In the genomic region with DNA sequence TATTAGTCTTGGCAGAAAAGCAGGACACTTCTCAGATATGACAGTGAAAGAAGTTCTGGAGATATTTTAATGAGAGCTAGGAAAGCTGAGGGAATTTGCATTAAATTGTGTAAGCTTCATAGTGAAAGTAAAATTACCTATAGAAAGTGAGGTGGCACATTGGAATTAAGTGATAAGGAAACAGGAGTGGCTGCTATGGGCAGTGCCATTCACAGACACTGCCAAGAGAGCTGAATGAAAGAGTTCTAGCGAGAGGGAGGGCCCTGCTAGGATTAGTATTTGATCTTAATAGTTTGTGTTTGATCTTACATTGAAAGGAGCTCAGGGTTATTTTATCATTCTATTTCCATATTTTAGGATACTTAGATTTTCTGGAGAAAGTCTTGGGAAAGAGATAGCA, we compare ENCODE assay signal across 36 cellular contexts.
"Had no signal": no experiment of that assay in that cellular context is flagged by ENCODE, and none has a peak within 500 bp of the region (broad histone marks: within the 10 kb centered on the region; RNA-seq: fewer than 3 reads in every experiment).

No MANE protein-coding gene starts in this region.

- H3K27ac ChIP-seq: adrenal gland, body of pancreas, cardiac muscle cell, coronary artery, dorsolateral prefrontal cortex, epithelial cell of prostate, gastrocnemius medialis, heart left ventricle, WERI-Rb-1 had no signal

- H3K4me1 ChIP-seq: adrenal gland, body of pancreas, gastrocnemius medialis, heart left ventricle had no signal

- H3K4me3 Mint-ChIP-seq: activated B cell treated with CpG ODN at 0.5 μM for 24 hours; activated CD8-positive, alpha-beta memory T cell treated with anti-CD3 and anti-CD28 coated beads, Interleukin-2, amount 10 ng/mL, durations not matched to agents 7 days and 5 days; activated CD8-positive, alpha-beta T cell treated with anti-CD3 and anti-CD28 coated beads, Interleukin-2, amount 10 ng/mL, durations not matched to agents 7 days and 5 days; activated naive CD4-positive, alpha-beta T cell treated with anti-CD3 and anti-CD28 coated beads for 36 hours; activated naive CD4-positive, alpha-beta T cell treated with anti-CD3 and anti-CD28 coated beads, Interleukin-2, amount 50 U/mL, for 24 hours; activated naive CD8-positive, alpha-beta T cell treated with anti-CD3 and anti-CD28 coated beads for 36 hours; activated naive CD8-positive, alpha-beta T cell treated with anti-CD3 and anti-CD28 coated beads, Interleukin-2, amount 50 U/mL, for 24 hours; activated T-helper 1 cell treated with anti-CD3 and anti-CD28 coated beads, Interleukin-12 subunit alpha, Interleukin-12 subunit beta, Interleukin-2, Interleukin-4 antibody, amounts not matched to agents 30 ng/mL and 10 ng/mL and 1 ng/mL, durations not matched to agents 14 hours and 24 hours and 36 hours; dendritic cell treated with granulocyte-macrophage colony-stimulating factor and Interleukin-4, amounts not matched to agents 40 ng/mL and 50 ng/mL, for 4 days; T-helper 17 cell; T-helper 2 cell treated with Interferon-gamma antibody and Interleukin-4, amounts not matched to agents 5 μg/mL and 100 μg/mL, for 36 hours had no signal

- H3K36me3 ChIP-seq: adrenal gland, cardiac muscle cell, gastrocnemius medialis, heart left ventricle, WERI-Rb-1 had no signal

- H3K9me3 ChIP-seq: adrenal gland, body of pancreas, gastrocnemius medialis, heart left ventricle had no signal

- H3K4me3 ChIP-seq: adrenal gland, body of pancreas, cardiac muscle cell, coronary artery, dorsolateral prefrontal cortex, gastrocnemius medialis, heart left ventricle had no signal

- H3K27me3 ChIP-seq: adrenal gland, body of pancreas, cardiac muscle cell, dorsolateral prefrontal cortex, gastrocnemius medialis, heart left ventricle had no signal

- H3K27me3 Mint-ChIP-seq: activated B cell treated with CpG ODN at 0.5 μM for 24 hours; activated CD8-positive, alpha-beta memory T cell treated with anti-CD3 and anti-CD28 coated beads, Interleukin-2, amount 10 ng/mL, durations not matched to agents 7 days and 5 days; activated naive CD4-positive, alpha-beta T cell treated with anti-CD3 and anti-CD28 coated beads, Interleukin-2, amount 50 U/mL, for 24 hours; activated naive CD8-positive, alpha-beta T cell treated with anti-CD3 and anti-CD28 coated beads for 36 hours; dendritic cell treated with granulocyte-macrophage colony-stimulating factor and Interleukin-4, amounts not matched to agents 40 ng/mL and 50 ng/mL, for 4 days had no signal

- H3K4me1 Mint-ChIP-seq: activated B cell treated with CpG ODN at 0.5 μM for 24 hours; activated CD8-positive, alpha-beta memory T cell treated with anti-CD3 and anti-CD28 coated beads, Interleukin-2, amount 10 ng/mL, durations not matched to agents 7 days and 5 days; activated naive CD4-positive, alpha-beta T cell treated with anti-CD3 and anti-CD28 coated beads, Interleukin-2, amount 50 U/mL, for 24 hours; activated naive CD8-positive, alpha-beta T cell treated with anti-CD3 and anti-CD28 coated beads for 36 hours; activated naive CD8-positive, alpha-beta T cell treated with anti-CD3 and anti-CD28 coated beads, Interleukin-2, amount 50 U/mL, for 24 hours had no signal

- DNase-seq: activated B cell treated with CpG ODN at 0.5 μM for 24 hours; activated CD4-positive, alpha-beta T cell treated with anti-CD3 and anti-CD28 coated beads for 48 hours; activated CD4-positive, alpha-beta T cell treated with anti-CD3 and anti-CD28 coated beads, Interleukin-2, amount 50 U/mL, for 1 hour; activated CD4-positive, alpha-beta T cell treated with anti-CD3 and anti-CD28 coated beads, Interleukin-2, amount 50 U/mL, for 48 hours; activated CD8-positive, alpha-beta memory T cell treated with anti-CD3 and anti-CD28 coated beads, Interleukin-2, amount 10 ng/mL, durations not matched to agents 7 days and 5 days; activated CD8-positive, alpha-beta memory T cell treated with anti-CD3 and anti-CD28 coated beads, Interleukin-2, amount 50 U/mL, for 4 hours; activated CD8-positive, alpha-beta T cell treated with anti-CD3 and anti-CD28 coated beads, Interleukin-2, amount 10 ng/mL, durations not matched to agents 7 days and 5 days; activated effector memory CD4-positive, alpha-beta T cell treated with anti-CD3 and anti-CD28 coated beads, Interleukin-2, amount 50 U/mL, for 16 hours; activated naive CD4-positive, alpha-beta T cell treated with anti-CD3 and anti-CD28 coated beads for 36 hours; activated naive CD8-positive, alpha-beta T cell treated with anti-CD3 and anti-CD28 coated beads for 36 hours; activated naive CD8-positive, alpha-beta T cell treated with anti-CD3 and anti-CD28 coated beads, Interleukin-2, amount 50 U/mL, for 24 hours; activated T-cell treated with anti-CD3 and anti-CD28 coated beads, Interleukin-2, amount 50 U/mL, for 1 hour; activated T-cell treated with anti-CD3 and anti-CD28 coated beads, Interleukin-2, amount 50 U/mL, for 48 hours; adrenal gland; amygdala; aorta; body of pancreas; central memory CD4-positive, alpha-beta T cell; dorsolateral prefrontal cortex; effector memory CD4-positive, alpha-beta T cell; foreskin fibroblast; gastrocnemius medialis; glutamatergic neuron; heart left ventricle; T-helper 1 cell; T-helper 17 cell; T1000; WERI-Rb-1 had no signal

- H3K9me3 Mint-ChIP-seq: activated B cell treated with CpG ODN at 0.5 μM for 24 hours; activated naive CD4-positive, alpha-beta T cell treated with anti-CD3 and anti-CD28 coated beads for 36 hours; activated naive CD4-positive, alpha-beta T cell treated with anti-CD3 and anti-CD28 coated beads, Interleukin-2, amount 50 U/mL, for 24 hours; activated naive CD8-positive, alpha-beta T cell treated with anti-CD3 and anti-CD28 coated beads for 36 hours; activated naive CD8-positive, alpha-beta T cell treated with anti-CD3 and anti-CD28 coated beads, Interleukin-2, amount 50 U/mL, for 24 hours; activated T-helper 1 cell treated with anti-CD3 and anti-CD28 coated beads, Interleukin-12 subunit alpha, Interleukin-12 subunit beta, Interleukin-2, Interleukin-4 antibody, amounts not matched to agents 30 ng/mL and 10 ng/mL and 1 ng/mL, durations not matched to agents 14 hours and 24 hours and 36 hours; activated T-helper 2 cell treated with anti-CD3 and anti-CD28 coated beads, Interferon-gamma antibody, Interleukin-2, Interleukin-4, amounts not matched to agents 10 μg/mL and 5 μg/mL and 100 μg/mL, durations not matched to agents 14 hours and 24 hours and 36 hours; dendritic cell treated with granulocyte-macrophage colony-stimulating factor and Interleukin-4, amounts not matched to agents 40 ng/mL and 50 ng/mL, for 4 days; T-helper 2 cell treated with Interferon-gamma antibody and Interleukin-4, amounts not matched to agents 5 μg/mL and 100 μg/mL, for 36 hours had no signal

- H3K27ac Mint-ChIP-seq: activated B cell treated with CpG ODN at 0.5 μM for 24 hours; activated CD8-positive, alpha-beta memory T cell treated with anti-CD3 and anti-CD28 coated beads, Interleukin-2, amount 10 ng/mL, durations not matched to agents 7 days and 5 days; activated CD8-positive, alpha-beta T cell treated with anti-CD3 and anti-CD28 coated beads, Interleukin-2, amount 10 ng/mL, durations not matched to agents 7 days and 5 days; activated naive CD4-positive, alpha-beta T cell treated with anti-CD3 and anti-CD28 coated beads for 36 hours; activated naive CD4-positive, alpha-beta T cell treated with anti-CD3 and anti-CD28 coated beads, Interleukin-2, amount 50 U/mL, for 24 hours; activated naive CD8-positive, alpha-beta T cell treated with anti-CD3 and anti-CD28 coated beads for 36 hours; activated naive CD8-positive, alpha-beta T cell treated with anti-CD3 and anti-CD28 coated beads, Interleukin-2, amount 50 U/mL, for 24 hours; activated T-helper 1 cell treated with anti-CD3 and anti-CD28 coated beads, Interleukin-12 subunit alpha, Interleukin-12 subunit beta, Interleukin-2, Interleukin-4 antibody, amounts not matched to agents 30 ng/mL and 10 ng/mL and 1 ng/mL, durations not matched to agents 14 hours and 24 hours and 36 hours; activated T-helper 2 cell treated with anti-CD3 and anti-CD28 coated beads, Interferon-gamma antibody, Interleukin-2, Interleukin-4, amounts not matched to agents 10 μg/mL and 5 μg/mL and 100 μg/mL, durations not matched to agents 14 hours and 24 hours and 36 hours; dendritic cell treated with granulocyte-macrophage colony-stimulating factor and Interleukin-4, amounts not matched to agents 40 ng/mL and 50 ng/mL, for 4 days; T-helper 17 cell; T-helper 2 cell treated with Interferon-gamma antibody and Interleukin-4, amounts not matched to agents 5 μg/mL and 100 μg/mL, for 36 hours had no signal

- H3K36me3 Mint-ChIP-seq: activated CD8-positive, alpha-beta memory T cell treated with anti-CD3 and anti-CD28 coated beads, Interleukin-2, amount 10 ng/mL, durations not matched to agents 7 days and 5 days; activated naive CD4-positive, alpha-beta T cell treated with anti-CD3 and anti-CD28 coated beads, Interleukin-2, amount 50 U/mL, for 24 hours; activated naive CD8-positive, alpha-beta T cell treated with anti-CD3 and anti-CD28 coated beads for 36 hours had no signal
